11 cellular contexts compared by ENCODE assay signal in genomic region chr6:129498556-129498940, GRCh38.
A peak's percentile ranks its signal among the peaks of the same experiment; 100 is the strongest.
DNase-seq lines count a peak whose midpoint lies in the region; ATAC-seq and TF ChIP-seq lines count a peak whose summit lies in the region.
"Had no signal": no experiment of that assay in that cellular context is flagged by ENCODE, and none has a peak within 500 bp of the region (broad histone marks: within the 10 kb centered on the region; RNA-seq: fewer than 3 reads in every experiment).

No MANE protein-coding gene starts in this region.

- peaks cover 79% of the 10 kb centered on the region for H3K4me1 Mint-ChIP-seq in activated T-cell treated with anti-CD3 and anti-CD28 coated beads, Interleukin-2, amount 50 U/mL, for 72 hours (ENCODE audit: low read depth)
- H3K4me1 Mint-ChIP-seq in activated naive CD8-positive, alpha-beta T cell treated with anti-CD3 and anti-CD28 coated beads, Interleukin-2, amount 50 U/mL, for 24 hours, result peaks cover 96% of the 10 kb centered on the region
- peaks cover 24% of the 10 kb centered on the region for H3K4me1 Mint-ChIP-seq in Caco-2 (ENCODE audit: low read depth, unreplicated experiment)

- no peak for TF ChIP-seq EP300 in gastroesophageal sphincter (IDR thresholded peaks at IDR 0.05)

- 52 to 93% methylated on average over 2 of the region's 2 CpGs for whole genome bisulfite sequencing in gastroesophageal sphincter (ENCODE audit: low coverage in 1 of 2), 2 donors

- no peak overlapping the region for H3K27ac Mint-ChIP-seq in activated T-cell treated with anti-CD3 and anti-CD28 coated beads, Interleukin-2, amount 50 U/mL, for 72 hours
- peak overlapping the region; percentile 84 for H3K27ac Mint-ChIP-seq in activated naive CD8-positive, alpha-beta T cell treated with anti-CD3 and anti-CD28 coated beads, Interleukin-2, amount 50 U/mL, for 24 hours
- no peak overlapping the region for H3K27ac Mint-ChIP-seq in Caco-2 (ENCODE audit: unreplicated experiment)
- H3K27ac Mint-ChIP-seq: WTC11 had no signal

- H3K36me3 ChIP-seq in gastroesophageal sphincter, result peaks cover 0 to 29% of the 10 kb centered on the region in 2 donors
- H3K36me3 ChIP-seq in thoracic aorta, result peaks cover 10% of the 10 kb centered on the region
- H3K36me3 ChIP-seq in Caco-2 (ENCODE audit: control insufficient read depth, insufficient read depth, low read length), result no peaks in the 10 kb centered on the region
- H3K36me3 ChIP-seq: ascending aorta had no signal

- POLR2A ChIA-PET in Caco-2 (lab: Charles Lee), result no interaction called here

- no peaks in the 10 kb centered on the region for H3K9me3 Mint-ChIP-seq in activated T-cell treated with anti-CD3 and anti-CD28 coated beads, Interleukin-2, amount 50 U/mL, for 72 hours
- peaks cover 14% of the 10 kb centered on the region for H3K9me3 Mint-ChIP-seq in activated naive CD8-positive, alpha-beta T cell treated with anti-CD3 and anti-CD28 coated beads, Interleukin-2, amount 50 U/mL, for 24 hours
- H3K9me3 Mint-ChIP-seq in Caco-2 (ENCODE audit: unreplicated experiment), result no peaks in the 10 kb centered on the region
- H3K9me3 Mint-ChIP-seq: WTC11 had no signal

- H3K4me3 Mint-ChIP-seq in activated T-cell treated with anti-CD3 and anti-CD28 coated beads, Interleukin-2, amount 50 U/mL, for 72 hours, result peak overlapping the region; percentile 67 to 77
- peak overlapping the region; percentile 63 for H3K4me3 Mint-ChIP-seq in activated naive CD8-positive, alpha-beta T cell treated with anti-CD3 and anti-CD28 coated beads, Interleukin-2, amount 50 U/mL, for 24 hours
- no peak overlapping the region for H3K4me3 Mint-ChIP-seq in Caco-2 (ENCODE audit: unreplicated experiment)
- H3K4me3 Mint-ChIP-seq: WTC11 had no signal

- no peak for DNase-seq in activated T-cell treated with anti-CD3 and anti-CD28 coated beads, Interleukin-2, amount 50 U/mL, for 72 hours
- DNase-seq in activated T-cell treated with anti-CD3 and anti-CD28 coated beads for 4 hours, result no peak
- no peak for DNase-seq in activated naive CD8-positive, alpha-beta T cell treated with anti-CD3 and anti-CD28 coated beads, Interleukin-2, amount 50 U/mL, for 24 hours
- no peak for DNase-seq in thoracic aorta (ENCODE audit: low spot score)
- no peak for DNase-seq in stimulated activated CD4-positive, alpha-beta T cell treated with anti-CD3 and anti-CD28 coated beads, Interleukin-15, amount 100 ng/mL, for 24 hours
- no peak for DNase-seq in Caco-2
- DNase-seq: NCI-H187 had no signal

- H3K27ac ChIP-seq in gastroesophageal sphincter (peak overlapping the region in 1 of 4 donors; percentile 36), thoracic aorta (no peak overlapping the region)
- H3K27ac ChIP-seq: ascending aorta had no signal

- H3K4me1 ChIP-seq in gastroesophageal sphincter (peaks cover 0 to 23% (median 0%) of the 10 kb centered on the region in 3 donors), thoracic aorta (ENCODE audit: control insufficient read depth in 1 of 2, low read depth in 2 of 2) (peaks cover 8 to 10% of the 10 kb centered on the region in 2 donors), Caco-2 (peaks cover 48% of the 10 kb centered on the region)
- H3K4me1 ChIP-seq: ascending aorta had no signal

- intact Hi-C loops in Caco-2 (cut with micrococcal nuclease; ENCODE audit: unreplicated experiment), result loop anchor here (10.0 kb wide), 1 partner anchor 516 kb away; the partner anchor contains the start of gene L3MBTL3

- H3K9me3 ChIP-seq in gastroesophageal sphincter (no peaks in the 10 kb centered on the region), thoracic aorta (no peaks in the 10 kb centered on the region), Caco-2 (no peaks in the 10 kb centered on the region)
- H3K9me3 ChIP-seq: ascending aorta had no signal

- BruUV-seq in Caco-2 (replicated peaks; lab: Mats Ljungman, UMichigan), result no TSS peak

- H3K4me3 ChIP-seq in gastroesophageal sphincter (no peak overlapping the region), thoracic aorta (peak overlapping the region; percentile 56), Caco-2 (ENCODE audit: low read depth, low read length) (no peak overlapping the region)
- H3K4me3 ChIP-seq: ascending aorta had no signal

- no peaks in the 10 kb centered on the region for H3K36me3 Mint-ChIP-seq in activated T-cell treated with anti-CD3 and anti-CD28 coated beads, Interleukin-2, amount 50 U/mL, for 72 hours (ENCODE audit: insufficient read depth in 2 of 2)
- H3K36me3 Mint-ChIP-seq in activated naive CD8-positive, alpha-beta T cell treated with anti-CD3 and anti-CD28 coated beads, Interleukin-2, amount 50 U/mL, for 24 hours (ENCODE audit: low read depth), result peaks cover 19% of the 10 kb centered on the region
- no peaks in the 10 kb centered on the region for H3K36me3 Mint-ChIP-seq in Caco-2 (ENCODE audit: insufficient read depth, unreplicated experiment)
- H3K36me3 Mint-ChIP-seq: WTC11 had no signal

- no peak for TF ChIP-seq CTCF in gastroesophageal sphincter (IDR thresholded peaks at IDR 0.05)
- no peak for TF ChIP-seq CTCF in thoracic aorta (IDR thresholded peaks at IDR 0.05)
- no peak for TF ChIP-seq CTCF in Caco-2 (IDR thresholded peaks at IDR 0.05; ENCODE audit: insufficient read depth in 1 of 2, low read depth in 1 of 2, low read length in 1 of 2, severe bottlenecking in 1 of 2, unreplicated experiment in 1 of 2)

- ATAC-seq in activated T-cell treated with anti-CD3 and anti-CD28 coated beads, Interleukin-2, amount 50 U/mL, for 72 hours (replicated peaks in 1 of 2), result no peak
- peak; percentile 20 for ATAC-seq in activated naive CD8-positive, alpha-beta T cell treated with anti-CD3 and anti-CD28 coated beads, Interleukin-2, amount 50 U/mL, for 24 hours
- ATAC-seq in gastroesophageal sphincter, result peak; percentile 29
- no peak for ATAC-seq in thoracic aorta (ENCODE audit: insufficient number of reproducible peaks, low FRiP score, low read depth)
- no peak for ATAC-seq in HG02588 (IDR thresholded peaks at IDR 0.05; ENCODE audit: unreplicated experiment)

- H3K27me3 Mint-ChIP-seq in activated T-cell treated with anti-CD3 and anti-CD28 coated beads, Interleukin-2, amount 50 U/mL, for 72 hours (ENCODE audit: low read depth), result no peaks in the 10 kb centered on the region
- H3K27me3 Mint-ChIP-seq in activated naive CD8-positive, alpha-beta T cell treated with anti-CD3 and anti-CD28 coated beads, Interleukin-2, amount 50 U/mL, for 24 hours, result no peaks in the 10 kb centered on the region
- H3K27me3 Mint-ChIP-seq in Caco-2 (ENCODE audit: insufficient read depth, unreplicated experiment), result no peaks in the 10 kb centered on the region

- CTCF ChIA-PET in Caco-2 (lab: Charles Lee), result interaction anchor here (0.9 kb wide), 1 partner anchor 76 kb away, joined by 3 read pairs; no protein-coding TSS in a partner anchor

- no peak for TF ChIP-seq POLR2A in gastroesophageal sphincter (IDR thresholded peaks at IDR 0.05)

- H3K27me3 ChIP-seq in gastroesophageal sphincter, result no peaks in the 10 kb centered on the region
- H3K27me3 ChIP-seq in thoracic aorta (replicated peaks; ENCODE audit: insufficient read depth), result no peaks in the 10 kb centered on the region
- H3K27me3 ChIP-seq in Caco-2 (replicated peaks; ENCODE audit: control insufficient read depth, insufficient read depth, low read length), result no peaks in the 10 kb centered on the region
- H3K27me3 ChIP-seq: ascending aorta had no signal

Comparison
In these comparisons a context has a peak if more than half of its experiments do, and no peak if none do; other contexts are left out.
1. ATAC-seq: peak in activated naive CD8-positive, alpha-beta T cell treated with anti-CD3 and anti-CD28 coated beads, Interleukin-2, amount 50 U/mL, for 24 hours (single experiment) and gastroesophageal sphincter (single experiment); none in activated T-cell treated with anti-CD3 and anti-CD28 coated beads, Interleukin-2, amount 50 U/mL, for 72 hours (0 of 2), thoracic aorta (single experiment) and HG02588 (single experiment).